Comparison of ENCODE assay signal across 8 cellular contexts in genomic region chr19:57560049-57560491, GRCh38. TPM values are rescaled to one million over a fixed set of nuclear protein-coding genes. Genes with fewer than 3 reads are reported as not detected.
DNase-seq lines count a peak whose midpoint lies in the region; ATAC-seq, FAIRE-seq and TF ChIP-seq lines count a peak whose summit lies in the region.

No MANE protein-coding gene starts in this region.

- H4K20me1 ChIP-seq in keratinocyte (ENCODE audit: control insufficient read depth, extremely low read depth, insufficient read depth, low read length), result no peaks in the 10 kb centered on the region

- peak overlapping the region; percentile 53 for H3K27ac ChIP-seq in keratinocyte (ENCODE audit: control insufficient read depth, insufficient read depth, low read length)
- peak overlapping the region; percentile 56 for H3K27ac ChIP-seq in substantia nigra (ENCODE audit: low read depth, low read length, poor library complexity, severe bottlenecking)

- no peaks in the 10 kb centered on the region for H3K27me3 ChIP-seq in keratinocyte (ENCODE audit: control insufficient read depth, extremely low read depth, insufficient read depth, low read length)

- no peaks in the 10 kb centered on the region for H3K9me1 ChIP-seq in keratinocyte (ENCODE audit: control insufficient read depth, extremely low read depth, insufficient read depth, low read length)

- H3K9me3 ChIP-seq in keratinocyte (ENCODE audit: control insufficient read depth, low read depth, low read length), result peaks cover 2% of the 10 kb centered on the region

- H3K4me2 ChIP-seq in keratinocyte (ENCODE audit: control insufficient read depth, extremely low read depth, insufficient read depth, low read depth, low read length), result peak overlapping the region; percentile 94

- peak overlapping the region; percentile 82 for H3K9ac ChIP-seq in keratinocyte (ENCODE audit: control insufficient read depth, extremely low read depth, insufficient read depth, low read length)

- no peak for TF ChIP-seq CTCF in keratinocyte (optimal IDR thresholded peaks at IDR 0.05 in 1 of 3, IDR thresholded peaks at IDR 0.05 in 1 of 3, conservative IDR thresholded peaks at IDR 0.05 in 1 of 3; ENCODE audit: extremely low read depth in 1 of 3, insufficient read depth in 2 of 3, low read length in 3 of 3)

- dilution Hi-C loops in keratinocyte (cut with MboI; ENCODE audit: extremely low pct_ligation_motif_present, low sequenced_read_pairs), result no loop called here

- H3K36me3 ChIP-seq in keratinocyte (ENCODE audit: control insufficient read depth in 2 of 2, extremely low read depth in 1 of 2, insufficient read depth in 2 of 2, low read length in 2 of 2), result peaks cover 4 to 9% of the 10 kb centered on the region in 2 experiments

- ATAC-seq in HG03520 (IDR thresholded peaks at IDR 0.05; ENCODE audit: unreplicated experiment) (peak; percentile 24), GM21825 (IDR thresholded peaks at IDR 0.05; ENCODE audit: unreplicated experiment) (no peak)

- H2AFZ ChIP-seq in keratinocyte (ENCODE audit: control insufficient read depth, low read length), result peak overlapping the region; percentile 96

- H3K4me3 ChIP-seq in keratinocyte (ENCODE audit: control insufficient read depth in 2 of 3, extremely low read depth in 1 of 3, insufficient read depth in 2 of 3, low read depth in 1 of 3, low read length in 3 of 3), result peak overlapping the region; percentile 67 to 89 (median 69)

- DNase-seq in DMS53 (lab: John Stamatoyannopoulos, UW) (peak; percentile 66), astrocyte of the hippocampus (ENCODE audit: low read depth, low spot score) (peak; percentile 39), keratinocyte (ENCODE audit: low read depth, low spot score) (no peak), substantia nigra (lab: John Stamatoyannopoulos, UW) (peak in 10 of 49 donors; percentile 3 to 43 (median 9)), NCI-H2107 (lab: John Stamatoyannopoulos, UW) (no peak), NCI-H2227 treated with DMSO at 0.1 percent for 48 hours (lab: John Stamatoyannopoulos, UW) (no peak)

- no peak for FAIRE-seq in keratinocyte (lab: Jason Lieb, UNC)

- peaks cover 16% of the 10 kb centered on the region for H3K4me1 ChIP-seq in keratinocyte (ENCODE audit: control insufficient read depth, extremely low read depth, insufficient read depth, low read length)

- H3K79me2 ChIP-seq in keratinocyte (ENCODE audit: control insufficient read depth, insufficient read depth, low read length), result peaks cover 23% of the 10 kb centered on the region

RNA-seq across cellular contexts. Expression of gene ZNF550, which starts 0.4 kb away (rescaled TPM):
- polyA plus RNA-seq in keratinocyte, result 6.2 to 8.9 TPM (median 7.3 TPM) in 3 replicates
- 4.3 TPM for polyA plus RNA-seq in keratinocyte (2011; ENCODE audit: low read depth)
- polyA plus RNA-seq in keratinocyte (2011; cell fraction: cytosol; rRNA removed), result 3.5 and 6.3 TPM in 2 replicates
- polyA plus RNA-seq in keratinocyte (2011; cell fraction: nucleus; rRNA removed), result 12.2 and 12.3 TPM in 2 replicates
- 3.0 and 3.8 TPM in 2 replicates for polyA plus RNA-seq in keratinocyte (2012; ENCODE audit: low replicate concordance)
- 2.9 to 9.1 TPM (median 8.1 TPM) in 3 replicates for polyA minus RNA-seq in keratinocyte
- polyA minus RNA-seq in keratinocyte (2011; cell fraction: cytosol; rRNA and poly(A)+ RNA removed), result 5.0 TPM
- polyA minus RNA-seq in keratinocyte (2011; cell fraction: nucleus; rRNA and poly(A)+ RNA removed), result 5.8 and 8.8 TPM in 2 replicates

RNA-seq across cellular contexts. Expression of gene ZNF416, which starts 18.6 kb away (rescaled TPM):
- 4.4 to 5.5 TPM (median 5.0 TPM) in 3 replicates for polyA plus RNA-seq in keratinocyte
- polyA plus RNA-seq in keratinocyte (2011; ENCODE audit: low read depth), result 1.1 TPM
- 2.5 and 5.2 TPM in 2 replicates for polyA plus RNA-seq in keratinocyte (2011; cell fraction: cytosol; rRNA removed)
- 5.5 and 6.0 TPM in 2 replicates for polyA plus RNA-seq in keratinocyte (2011; cell fraction: nucleus; rRNA removed)
- 3.9 and 4.6 TPM in 2 replicates for polyA plus RNA-seq in keratinocyte (2012; ENCODE audit: low replicate concordance)
- polyA minus RNA-seq in keratinocyte, result 4.6 to 11.9 TPM (median 7.1 TPM) in 3 replicates
- polyA minus RNA-seq in keratinocyte (2011; cell fraction: cytosol; rRNA and poly(A)+ RNA removed), result 4.4 TPM
- 4.5 and 7.5 TPM in 2 replicates for polyA minus RNA-seq in keratinocyte (2011; cell fraction: nucleus; rRNA and poly(A)+ RNA removed)

RNA-seq across cellular contexts. Expression of gene ZIK1, which starts 23.9 kb away (rescaled TPM):
- polyA plus RNA-seq in keratinocyte, result 3.5 to 4.5 TPM (median 3.9 TPM) in 3 replicates
- polyA plus RNA-seq in keratinocyte (2011; ENCODE audit: low read depth), result 0.41 TPM
- 2.0 and 3.0 TPM in 2 replicates for polyA plus RNA-seq in keratinocyte (2011; cell fraction: cytosol; rRNA removed)
- polyA plus RNA-seq in keratinocyte (2011; cell fraction: nucleus; rRNA removed), result 3.3 and 4.8 TPM in 2 replicates
- 1.9 and 4.3 TPM in 2 replicates for polyA plus RNA-seq in keratinocyte (2012; ENCODE audit: low replicate concordance)
- 5.1 to 5.2 TPM (median 5.1 TPM) in 3 replicates for polyA minus RNA-seq in keratinocyte
- 4.2 TPM for polyA minus RNA-seq in keratinocyte (2011; cell fraction: cytosol; rRNA and poly(A)+ RNA removed)
- polyA minus RNA-seq in keratinocyte (2011; cell fraction: nucleus; rRNA and poly(A)+ RNA removed), result 8.4 and 8.7 TPM in 2 replicates

RNA-seq across cellular contexts. Expression of gene ZNF549, which starts 32.9 kb away (rescaled TPM):
- polyA plus RNA-seq in keratinocyte, result 5.6 to 7.7 TPM (median 6.3 TPM) in 3 replicates
- polyA plus RNA-seq in keratinocyte (2011; ENCODE audit: low read depth), result 1.8 TPM
- polyA plus RNA-seq in keratinocyte (2011; cell fraction: cytosol; rRNA removed), result 2.9 and 5.5 TPM in 2 replicates
- polyA plus RNA-seq in keratinocyte (2011; cell fraction: nucleus; rRNA removed), result 14.3 and 15.5 TPM in 2 replicates
- polyA plus RNA-seq in keratinocyte (2012; ENCODE audit: low replicate concordance), result 3.5 and 3.9 TPM in 2 replicates
- 3.3 to 9.5 TPM (median 8.1 TPM) in 3 replicates for polyA minus RNA-seq in keratinocyte
- polyA minus RNA-seq in keratinocyte (2011; cell fraction: cytosol; rRNA and poly(A)+ RNA removed), result 3.3 TPM
- polyA minus RNA-seq in keratinocyte (2011; cell fraction: nucleus; rRNA and poly(A)+ RNA removed), result 10.4 and 17.1 TPM in 2 replicates

RNA-seq across cellular contexts. Expression of gene ZNF530, which starts 39.6 kb away (rescaled TPM):
- polyA plus RNA-seq in keratinocyte, result 3.6 to 4.2 TPM (median 3.9 TPM) in 3 replicates
- polyA plus RNA-seq in keratinocyte (2011; ENCODE audit: low read depth), result 0.15 TPM
- 1.5 and 3.1 TPM in 2 replicates for polyA plus RNA-seq in keratinocyte (2011; cell fraction: cytosol; rRNA removed)
- 5.2 and 5.3 TPM in 2 replicates for polyA plus RNA-seq in keratinocyte (2011; cell fraction: nucleus; rRNA removed)
- 1.5 and 3.7 TPM in 2 replicates for polyA plus RNA-seq in keratinocyte (2012; ENCODE audit: low replicate concordance)
- 0.43 to 2.5 TPM (median 1.5 TPM) in 3 replicates for polyA minus RNA-seq in keratinocyte
- polyA minus RNA-seq in keratinocyte (2011; cell fraction: cytosol; rRNA and poly(A)+ RNA removed), result 5.8 TPM
- 3.9 and 4.0 TPM in 2 replicates for polyA minus RNA-seq in keratinocyte (2011; cell fraction: nucleus; rRNA and poly(A)+ RNA removed)

Comparison
In these comparisons a context has a peak if more than half of its experiments do, and no peak if none do; other contexts are left out.
1. DNase-seq: peak in DMS53 (single experiment) and astrocyte of the hippocampus (single experiment); none in keratinocyte (single experiment), NCI-H2107 (single experiment) and NCI-H2227 treated with DMSO at 0.1 percent for 48 hours (single experiment).